Comparison of ENCODE assay signal across 12 cellular contexts in genomic region chrX:13059676-13060499, GRCh38. TPM values are rescaled to one million over a fixed set of nuclear protein-coding genes. Genes with fewer than 3 reads are reported as not detected.
DNase-seq lines count a peak whose midpoint lies in the region; ATAC-seq, FAIRE-seq and TF ChIP-seq lines count a peak whose summit lies in the region.
"Had no signal": no experiment of that assay in that cellular context is flagged by ENCODE, and none has a peak within 500 bp of the region (broad histone marks: within the 10 kb centered on the region; RNA-seq: fewer than 3 reads in every experiment).

No MANE protein-coding gene starts in this region.

- no peak for TF ChIP-seq CTCF in bronchial epithelial cell (IDR thresholded peaks at IDR 0.05; ENCODE audit: insufficient read depth, low read length, severe bottlenecking)
- no peak for TF ChIP-seq CTCF in omental fat pad (IDR thresholded peaks at IDR 0.05)

- ATAC-seq in omental fat pad (ENCODE audit: low FRiP score), result peak; percentile 52
- ATAC-seq: heart right ventricle had no signal

- DNase-seq in EL (peak; percentile 80), NCI-H146 treated with DMSO at 0.1 percent for 48 hours (lab: John Stamatoyannopoulos, UW; ENCODE audit: unreplicated experiment) (peak; percentile 13), bronchial epithelial cell (ENCODE audit: low read depth) (peak; percentile 9), omental fat pad (ENCODE audit: low spot score) (no peak), NCI-H1436 treated with DMSO at 0.1 percent for 48 hours (lab: John Stamatoyannopoulos, UW) (no peak), NK-92 (lab: John Stamatoyannopoulos, UW; ENCODE audit: unreplicated experiment) (no peak), nucleus accumbens (lab: John Stamatoyannopoulos, UW) (no peak), activated T-cell treated with anti-CD3 and anti-CD28 coated beads for 4 hours (no peak)
- DNase-seq: heart right ventricle, NCI-H526 treated with DMSO at 0.1 percent for 48 hours had no signal

- no peak for FAIRE-seq in bronchial epithelial cell (lab: Jason Lieb, UNC)

- H3K27me3 ChIP-seq in bronchial epithelial cell (ENCODE audit: control insufficient read depth, insufficient read depth, low read length), result no peaks in the 10 kb centered on the region

- no peaks in the 10 kb centered on the region for H3K36me3 ChIP-seq in bronchial epithelial cell (ENCODE audit: control insufficient read depth, insufficient read depth, low read length)
- H3K36me3 ChIP-seq: heart right ventricle had no signal

- no peak overlapping the region for H3K4me3 ChIP-seq in bronchial epithelial cell (ENCODE audit: low read depth, low read length)
- H3K4me3 ChIP-seq: heart right ventricle had no signal

RNA-seq across cellular contexts. Expression of gene FAM9C, which starts 15.5 kb away (rescaled TPM):
- not detected in 2 replicates for total RNA-seq in bronchial epithelial cell
- total RNA-seq in omental fat pad, result not detected
- total RNA-seq: cerebellum, mononuclear cell had no signal

Comparison
In these comparisons a context has a peak if more than half of its experiments do, and no peak if none do; other contexts are left out.
1. DNase-seq: peak in EL (single experiment), NCI-H146 treated with DMSO at 0.1 percent for 48 hours (single experiment) and bronchial epithelial cell (single experiment); none in omental fat pad (single experiment), NCI-H1436 treated with DMSO at 0.1 percent for 48 hours (single experiment), NK-92 (single experiment), nucleus accumbens (0 of 56) and activated T-cell treated with anti-CD3 and anti-CD28 coated beads for 4 hours (single experiment).